In the genomic region with DNA sequence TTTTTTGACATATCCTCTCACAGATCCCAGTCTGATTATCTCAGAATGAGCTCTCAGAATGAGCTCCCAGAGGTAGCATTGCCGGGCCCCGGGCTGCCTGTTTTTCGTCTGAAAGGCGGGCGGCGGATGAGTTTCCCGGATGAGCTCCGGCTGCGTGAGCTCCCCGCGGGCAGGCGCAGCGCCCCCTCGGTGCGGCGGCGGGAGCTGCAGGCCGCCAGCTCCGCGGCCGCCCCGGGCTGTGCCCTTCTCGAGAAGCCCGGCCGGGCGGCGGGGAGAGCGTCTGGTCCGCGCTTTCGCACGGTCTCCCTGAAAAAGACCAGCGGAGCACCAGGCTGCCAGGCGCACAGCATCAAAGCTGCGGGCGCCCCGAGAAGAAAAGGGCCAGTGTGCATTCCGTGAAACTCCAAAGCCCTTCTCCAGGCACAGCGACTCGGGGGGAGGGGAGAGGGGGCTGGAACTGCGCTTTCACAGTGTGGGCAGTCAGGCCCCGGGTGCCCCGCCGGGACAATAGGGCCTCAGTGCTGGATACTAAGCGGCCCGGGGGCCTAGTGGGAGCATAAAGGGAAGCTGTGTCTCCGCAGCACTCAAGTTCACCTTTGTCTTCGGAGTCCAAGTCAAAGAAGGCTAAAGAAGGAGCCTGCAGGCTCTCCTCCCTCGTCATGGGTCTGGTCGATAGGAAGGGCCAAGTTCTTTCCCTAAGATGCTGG, we compare ENCODE assay signal across 1 cellular context.
TF ChIP-seq lines count a peak whose summit lies in the region.

No MANE protein-coding gene starts in this region.

TF ChIP-seq in liver, 16 proteins besides CTCF, POLR2A, EP300 and RAD21 (continued from another document):
- TF ChIP-seq, protein P1, sequence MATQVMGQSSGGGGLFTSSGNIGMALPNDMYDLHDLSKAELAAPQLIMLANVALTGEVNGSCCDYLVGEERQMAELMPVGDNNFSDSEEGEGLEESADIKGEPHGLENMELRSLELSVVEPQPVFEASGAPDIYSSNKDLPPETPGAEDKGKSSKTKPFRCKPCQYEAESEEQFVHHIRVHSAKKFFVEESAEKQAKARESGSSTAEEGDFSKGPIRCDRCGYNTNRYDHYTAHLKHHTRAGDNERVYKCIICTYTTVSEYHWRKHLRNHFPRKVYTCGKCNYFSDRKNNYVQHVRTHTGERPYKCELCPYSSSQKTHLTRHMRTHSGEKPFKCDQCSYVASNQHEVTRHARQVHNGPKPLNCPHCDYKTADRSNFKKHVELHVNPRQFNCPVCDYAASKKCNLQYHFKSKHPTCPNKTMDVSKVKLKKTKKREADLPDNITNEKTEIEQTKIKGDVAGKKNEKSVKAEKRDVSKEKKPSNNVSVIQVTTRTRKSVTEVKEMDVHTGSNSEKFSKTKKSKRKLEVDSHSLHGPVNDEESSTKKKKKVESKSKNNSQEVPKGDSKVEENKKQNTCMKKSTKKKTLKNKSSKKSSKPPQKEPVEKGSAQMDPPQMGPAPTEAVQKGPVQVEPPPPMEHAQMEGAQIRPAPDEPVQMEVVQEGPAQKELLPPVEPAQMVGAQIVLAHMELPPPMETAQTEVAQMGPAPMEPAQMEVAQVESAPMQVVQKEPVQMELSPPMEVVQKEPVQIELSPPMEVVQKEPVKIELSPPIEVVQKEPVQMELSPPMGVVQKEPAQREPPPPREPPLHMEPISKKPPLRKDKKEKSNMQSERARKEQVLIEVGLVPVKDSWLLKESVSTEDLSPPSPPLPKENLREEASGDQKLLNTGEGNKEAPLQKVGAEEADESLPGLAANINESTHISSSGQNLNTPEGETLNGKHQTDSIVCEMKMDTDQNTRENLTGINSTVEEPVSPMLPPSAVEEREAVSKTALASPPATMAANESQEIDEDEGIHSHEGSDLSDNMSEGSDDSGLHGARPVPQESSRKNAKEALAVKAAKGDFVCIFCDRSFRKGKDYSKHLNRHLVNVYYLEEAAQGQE (IDR thresholded peaks at IDR 0.05) = no peak
